Comparison of ENCODE assay signal across 33 cellular contexts in the genomic region with DNA sequence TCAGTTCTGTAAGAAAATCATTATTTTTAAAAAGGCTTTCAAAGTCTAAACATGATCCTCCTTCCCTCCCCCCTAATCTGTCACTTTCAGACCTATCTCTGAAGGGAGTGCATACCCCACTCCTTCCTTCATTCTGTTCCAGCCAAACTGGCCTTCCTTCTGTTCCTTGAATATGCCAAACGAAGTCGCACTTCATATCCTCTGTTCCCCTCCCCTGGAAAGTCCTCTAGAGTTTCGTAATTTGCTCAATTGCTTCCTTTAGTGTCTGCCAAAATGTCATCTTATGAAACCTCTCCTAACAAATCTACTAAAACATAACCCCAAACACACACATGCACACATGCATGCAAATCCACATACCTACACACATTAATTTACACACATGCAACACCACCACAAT.
"Had no signal": no experiment of that assay in that cellular context is flagged by ENCODE, and none has a peak within 500 bp of the region (broad histone marks: within the 10 kb centered on the region; RNA-seq: fewer than 3 reads in every experiment).

No MANE protein-coding gene starts in this region.

- H3K27me3 ChIP-seq: adrenal gland, body of pancreas, brain microvascular endothelial cell, breast epithelium had no signal

- ATAC-seq: activated CD8-positive, alpha-beta T cell treated with anti-CD3 and anti-CD28 coated beads for 36 hours; activated naive CD4-positive, alpha-beta T cell treated with anti-CD3 and anti-CD28 coated beads, Interleukin-2, amount 50 U/mL, for 72 hours; activated T-cell treated with anti-CD3 and anti-CD28 coated beads, Interleukin-2, amount 50 U/mL, for 4 hours; activated T-cell treated with anti-CD3 and anti-CD28 coated beads, Interleukin-2, amount 50 U/mL, for 72 hours; activated T-helper 17 cell treated with anti-CD3 and anti-CD28 coated beads, Interleukin-2, amount 50 U/mL, for 72 hours; body of pancreas had no signal

- DNase-seq: activated B cell treated with CpG ODN at 0.5 μM for 24 hours; activated CD4-positive, alpha-beta memory T cell treated with anti-CD3 and anti-CD28 coated beads for 36 hours; activated CD4-positive, alpha-beta T cell treated with anti-CD3 and anti-CD28 coated beads for 4 hours; activated CD4-positive, alpha-beta T cell treated with anti-CD3 and anti-CD28 coated beads, Interleukin-2, amount 10 ng/mL, durations not matched to agents 24 days and 14 days; activated CD4-positive, alpha-beta T cell treated with anti-CD3 and anti-CD28 coated beads, Interleukin-2, amount 50 U/mL, for 1 hour; activated CD4-positive, alpha-beta T cell treated with anti-CD3 and anti-CD28 coated beads, Interleukin-2, amount 50 U/mL, for 4 hours; activated CD4-positive, CD25-positive, alpha-beta regulatory T cell treated with anti-CD3 and anti-CD28 coated beads, Interleukin-2, amount 50 U/mL, for 72 hours; activated CD8-positive, alpha-beta memory T cell treated with anti-CD3 and anti-CD28 coated beads, Interleukin-2, amount 50 U/mL, for 4 hours; activated CD8-positive, alpha-beta T cell treated with anti-CD3 and anti-CD28 coated beads for 36 hours; activated effector memory CD4-positive, alpha-beta T cell treated with anti-CD3 and anti-CD28 coated beads, Interleukin-2, amount 50 U/mL, for 16 hours; activated gamma-delta T cell treated with Interleukin-2 at 50 U/mL for 16 hours; activated naive CD4-positive, alpha-beta T cell; activated naive CD4-positive, alpha-beta T cell treated with anti-CD3 and anti-CD28 coated beads for 36 hours; activated naive CD4-positive, alpha-beta T cell treated with anti-CD3 and anti-CD28 coated beads, Interleukin-2, amount 50 U/mL, for 16 hours; activated naive CD8-positive, alpha-beta T cell treated with anti-CD3 and anti-CD28 coated beads for 36 hours; activated T-cell treated with anti-CD3 and anti-CD28 coated beads for 4 hours; activated T-cell treated with anti-CD3 and anti-CD28 coated beads, Interleukin-2, amount 50 U/mL, for 1 hour; activated T-cell treated with anti-CD3 and anti-CD28 coated beads, Interleukin-2, amount 50 U/mL, for 4 hours; activated T-cell treated with anti-CD3 and anti-CD28 coated beads, Interleukin-2, amount 50 U/mL, for 72 hours; adrenal gland; amniotic stem cell; aorta; body of pancreas; brain microvascular endothelial cell; caudate nucleus; SW 1271; T-helper 1 cell; T-helper 2 cell; T-helper 9 cell had no signal

- H3K36me3 ChIP-seq: adrenal gland, brain microvascular endothelial cell, breast epithelium had no signal

- H3K9me3 ChIP-seq: adrenal gland, body of pancreas, breast epithelium had no signal

- H3K27ac ChIP-seq: adrenal gland, body of pancreas, brain microvascular endothelial cell, breast epithelium, VCaP had no signal

- H3K4me1 ChIP-seq: adrenal gland, body of pancreas, breast epithelium had no signal

- H3K4me3 ChIP-seq: adrenal gland, body of pancreas, breast epithelium had no signal
